In genomic region chr17:78412403-78412802, GRCh38 we compare ENCODE assay signal across 9 cellular contexts. TPM values are rescaled to one million over a fixed set of nuclear protein-coding genes. Genes with fewer than 3 reads are reported as not detected.
DNase-seq lines count a peak whose midpoint lies in the region; TF ChIP-seq lines count a peak whose summit lies in the region.
"Had no signal": no experiment of that assay in that cellular context is flagged by ENCODE, and none has a peak within 500 bp of the region (broad histone marks: within the 10 kb centered on the region; RNA-seq: fewer than 3 reads in every experiment).

No MANE protein-coding gene starts in this region.

- DNase-seq in AG08396 (ENCODE audit: low spot score) = peak; percentile 49
- peak; percentile 56 for DNase-seq in GM13976 (ENCODE audit: low spot score)
- no peak for DNase-seq in fibroblast of the aortic adventitia (ENCODE audit: low read depth)
- DNase-seq in stimulated activated CD8-positive, alpha-beta memory T cell treated with anti-CD3 and anti-CD28 coated beads, Interleukin-15, amount 100 ng/mL, for 48 hours (ENCODE audit: low read depth in 2 of 2) = peak; percentile 34 to 65
- DNase-seq in mucosa of gallbladder (ENCODE audit: low spot score) = no peak
- no peak for DNase-seq in testis
- no peak for DNase-seq in GM19240 (ENCODE audit: insufficient read length, low spot score)

- H3K27me3 ChIP-seq in testis = no peaks in the 10 kb centered on the region

- intact Hi-C loops in testis (cut with DNase I; ENCODE audit: low total_unique reads) = no loop called here

- H3K4me1 ChIP-seq in testis = peaks cover 19% of the 10 kb centered on the region

- H3K4me3 ChIP-seq in WI38 (ENCODE audit: low read depth, low read length) (no peak overlapping the region), fibroblast of the aortic adventitia (ENCODE audit: low read depth, low read length) (no peak overlapping the region), testis (no peak overlapping the region)
- H3K4me3 ChIP-seq: thoracic aorta had no signal

- H3K36me3 ChIP-seq in testis (ENCODE audit: low read depth, missing control alignments) = no peaks in the 10 kb centered on the region
- H3K36me3 ChIP-seq: thoracic aorta had no signal

- in situ Hi-C loops in GM13976 (cut with MboI; ENCODE audit: low sequenced_read_pairs, unreplicated experiment) = no loop called here

- TF ChIP-seq POLR2A in testis (IDR thresholded peaks at IDR 0.05) = no peak

- TF ChIP-seq CTCF in GM13976 (IDR thresholded peaks at IDR 0.05; ENCODE audit: borderline replicate concordance, control extremely low read depth, extremely low read depth, insufficient read depth, missing control alignments) (peak; percentile 12), WI38 (IDR thresholded peaks at IDR 0.05; ENCODE audit: low read depth, low read length) (peak; percentile 36), fibroblast of the aortic adventitia (IDR thresholded peaks at IDR 0.05; ENCODE audit: insufficient read depth, low read length) (peak; percentile 44), testis (IDR thresholded peaks at IDR 0.05) (no peak)

- no peak overlapping the region for H3K27ac ChIP-seq in testis
- H3K27ac ChIP-seq: thoracic aorta had no signal

- 86 to 92% methylated on average over 5 to 10 of the region's 10 CpGs for WGBS in testis, 2 donors

- H3K9me3 ChIP-seq in testis = no peaks in the 10 kb centered on the region
- H3K9me3 ChIP-seq: thoracic aorta had no signal

RNA-seq across cellular contexts. Expression of gene PGS1, which starts 34.0 kb away (rescaled TPM):
- total RNA-seq in fibroblast of the aortic adventitia (ENCODE audit: low replicate concordance) = 13.9 and 40.2 TPM in 2 replicates
- total RNA-seq in mucosa of gallbladder = 40.4 TPM
- total RNA-seq in testis = 10 to 100 TPM; 50.4 to 58.4 TPM
- 34.9 TPM for polyA plus RNA-seq in testis (ENCODE audit: insufficient read depth, low read depth, low replicate concordance)

RNA-seq across cellular contexts. Expression of gene SOCS3, which starts 52.5 kb away (rescaled TPM):
- total RNA-seq in fibroblast of the aortic adventitia (ENCODE audit: low replicate concordance) (26.0 and 50.6 TPM in 2 replicates), mucosa of gallbladder (11.9 TPM), testis (10 to 100 TPM in 1 of 2 donors, 1 to 10 TPM in 1; 2.2 to 17.8 TPM)
- 9.6 TPM for polyA plus RNA-seq in testis (ENCODE audit: insufficient read depth, low read depth, low replicate concordance)

Comparison
In these comparisons a context has a peak if more than half of its experiments do, and no peak if none do; other contexts are left out.
1. DNase-seq: peak in AG08396 (single experiment), GM13976 (single experiment) and stimulated activated CD8-positive, alpha-beta memory T cell treated with anti-CD3 and anti-CD28 coated beads, Interleukin-15, amount 100 ng/mL, for 48 hours (2 of 2); none in fibroblast of the aortic adventitia (single experiment), mucosa of gallbladder (single experiment), testis (single experiment) and GM19240 (single experiment).
2. CTCF ChIP-seq: peak in GM13976 (single experiment), WI38 (single experiment) and fibroblast of the aortic adventitia (single experiment); none in testis (0 of 3).